Comparison of ENCODE assay signal across 32 cellular contexts in the genomic region with DNA sequence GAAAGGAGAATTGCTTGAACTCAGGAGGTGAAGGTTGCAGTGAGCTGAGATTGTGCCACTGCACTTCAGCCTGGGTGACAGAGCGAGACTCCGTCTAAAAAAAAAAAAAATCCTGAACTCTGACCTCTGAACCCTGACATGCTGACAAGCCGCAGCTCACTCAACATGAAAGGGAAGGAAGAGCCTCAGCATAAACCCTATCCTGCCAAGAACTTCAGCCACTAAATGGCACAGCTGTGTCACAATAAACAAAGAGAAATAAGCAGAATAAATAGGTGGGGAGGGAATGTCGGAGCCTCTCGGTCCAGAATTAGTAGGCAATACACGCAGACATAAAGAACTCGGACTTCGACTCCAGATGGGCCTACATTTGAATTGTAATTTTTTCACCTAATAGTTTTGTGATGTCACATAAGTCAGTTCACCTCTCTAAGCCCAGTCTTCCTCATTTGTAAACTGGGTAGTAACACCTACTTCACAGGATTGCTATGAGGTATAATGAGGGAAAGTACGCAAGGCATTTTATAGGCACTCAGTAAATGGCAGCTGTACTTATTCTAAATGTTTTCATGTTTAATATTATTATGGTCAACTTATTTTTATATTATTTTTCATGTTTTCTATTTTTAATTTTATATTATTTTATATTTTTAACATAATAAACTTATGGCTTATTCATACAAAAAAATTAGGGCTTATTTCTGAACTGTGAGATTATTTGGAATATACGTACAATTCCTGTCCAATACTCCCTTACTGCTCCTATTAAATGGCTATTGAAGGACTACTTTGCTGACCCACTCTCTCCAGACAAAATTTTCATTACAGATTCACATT.
A peak's percentile ranks its signal among the peaks of the same experiment; 100 is the strongest.
DNase-seq lines count a peak whose midpoint lies in the region; ATAC-seq and TF ChIP-seq lines count a peak whose summit lies in the region.
"Had no signal": no experiment of that assay in that cellular context is flagged by ENCODE, and none has a peak within 500 bp of the region (broad histone marks: within the 10 kb centered on the region; RNA-seq: fewer than 3 reads in every experiment).

No MANE protein-coding gene starts in this region.

- no peaks in the 10 kb centered on the region for H3K36me3 ChIP-seq in neuron (ENCODE audit: insufficient read depth, low read length)
- no peaks in the 10 kb centered on the region for H3K36me3 ChIP-seq in urinary bladder (ENCODE audit: insufficient read depth)
- H3K36me3 ChIP-seq: cardiac muscle cell, heart left ventricle, pancreas, SJSA1, spleen had no signal

- no peak overlapping the region for H2AFZ ChIP-seq in neuron (ENCODE audit: low read depth, low read length)

- DNase-seq in WTC11 (ENCODE audit: low spot score) = no peak
- DNase-seq in left colon = no peak
- DNase-seq in NCI-H1436 (lab: John Stamatoyannopoulos, UW) = no peak
- no peak for DNase-seq in OCI-M2 (lab: John Stamatoyannopoulos, UW; ENCODE audit: unreplicated experiment)
- no peak for DNase-seq in activated gamma-delta T cell (lab: John Stamatoyannopoulos, UW)
- DNase-seq: activated CD4-positive, alpha-beta T cell treated with anti-CD3 and anti-CD28 coated beads, Interleukin-2, amount 50 U/mL, for 1 hour; activated gamma-delta T cell treated with Interleukin-2 at 50 U/mL for 16 hours; activated T-cell treated with anti-CD3 and anti-CD28 coated beads, Interleukin-2, amount 50 U/mL, for 4 hours; C1 segment of cervical spinal cord; COR-L47; DMS53; effector memory CD4-positive, alpha-beta T cell; heart left ventricle; KBM-7; NCI-H1092; NCI-H187; NCI-H2171; NCI-H82; pancreas; right cardiac atrium; RPMI8226; spleen; stimulated activated CD4-positive, alpha-beta T cell treated with anti-CD3 and anti-CD28 coated beads, Interleukin-2, amount 100 ng/mL, for 24 hours; stimulated activated naive CD8-positive, alpha-beta T cell treated with anti-CD3 and anti-CD28 coated beads, Interleukin-15, amount 100 ng/mL, for 72 hours; T1000 had no signal

- WGBS in urinary bladder = 75% methylated on average over 10 of the region's 10 CpGs

- H3K4me1 Mint-ChIP-seq in WTC11 = peaks cover 10% of the 10 kb centered on the region

- H3K9me3 ChIP-seq in neuron (ENCODE audit: low read length) = peaks cover 2% of the 10 kb centered on the region
- H3K9me3 ChIP-seq: heart left ventricle, pancreas, SJSA1, spleen had no signal

- H3K4me3 Mint-ChIP-seq in WTC11 = no peak overlapping the region
- H3K4me3 Mint-ChIP-seq: activated T-cell treated with anti-CD3 and anti-CD28 coated beads, Interleukin-2, amount 50 U/mL, for 4 hours; nephron; stimulated activated naive CD8-positive, alpha-beta T cell treated with anti-CD3 and anti-CD28 coated beads, Interleukin-15, amount 100 ng/mL, for 72 hours had no signal

- peak overlapping the region; percentile 18 for H3K4me3 ChIP-seq in neuron (ENCODE audit: low read length)
- H3K4me3 ChIP-seq in urinary bladder (ENCODE audit: low read depth, low read length) = no peak overlapping the region
- H3K4me3 ChIP-seq: cardiac muscle cell, heart left ventricle, lung, pancreas, SJSA1, spleen had no signal

- no peak for TF ChIP-seq CTCF in WTC11 (IDR thresholded peaks at IDR 0.05)

- ATAC-seq in WTC11 = no peak
- peak; percentile 79 for ATAC-seq in left colon
- ATAC-seq: activated T-cell treated with anti-CD3 and anti-CD28 coated beads, Interleukin-2, amount 50 U/mL, for 4 hours; HCT116; stimulated activated naive CD8-positive, alpha-beta T cell treated with anti-CD3 and anti-CD28 coated beads, Interleukin-15, amount 100 ng/mL, for 72 hours had no signal

- H3K27me3 Mint-ChIP-seq in WTC11 (ENCODE audit: low read depth) = no peaks in the 10 kb centered on the region
- H3K27me3 Mint-ChIP-seq: stimulated activated naive CD8-positive, alpha-beta T cell treated with anti-CD3 and anti-CD28 coated beads, Interleukin-15, amount 100 ng/mL, for 72 hours had no signal

- no peaks in the 10 kb centered on the region for H3K27me3 ChIP-seq in neuron (ENCODE audit: insufficient read depth, low read length)
- H3K27me3 ChIP-seq: cardiac muscle cell, heart left ventricle, pancreas, SJSA1, spleen had no signal

- H3K4me1 ChIP-seq in neuron (ENCODE audit: insufficient read depth, low read length) (peaks cover 24% of the 10 kb centered on the region), urinary bladder (ENCODE audit: insufficient read depth) (no peaks in the 10 kb centered on the region)

- no peak overlapping the region for H3K27ac Mint-ChIP-seq in WTC11
- H3K27ac Mint-ChIP-seq: stimulated activated naive CD8-positive, alpha-beta T cell treated with anti-CD3 and anti-CD28 coated beads, Interleukin-15, amount 100 ng/mL, for 72 hours had no signal

- POLR2A ChIA-PET in WTC11 (lab: Charles Lee) = no interaction called here

- H3K27ac ChIP-seq in urinary bladder (ENCODE audit: low read depth) = peak overlapping the region; percentile 19
- H3K27ac ChIP-seq: cardiac muscle cell, pancreas had no signal

- no peaks in the 10 kb centered on the region for H3K36me3 Mint-ChIP-seq in WTC11

- H3K9me3 Mint-ChIP-seq in WTC11 = no peaks in the 10 kb centered on the region
- H3K9me3 Mint-ChIP-seq: activated T-cell treated with anti-CD3 and anti-CD28 coated beads, Interleukin-2, amount 50 U/mL, for 4 hours; nephron; stimulated activated naive CD8-positive, alpha-beta T cell treated with anti-CD3 and anti-CD28 coated beads, Interleukin-15, amount 100 ng/mL, for 72 hours had no signal

- intact Hi-C loops in left colon (cut with DNase I, micrococcal nuclease) = no loop called here

- CTCF ChIA-PET in WTC11 (lab: Charles Lee) = no interaction called here

TF ChIP-seq in WTC11, 78 proteins besides CTCF, POLR2A, EP300 and RAD21:
- peak; percentile 93 for TF ChIP-seq HMGA2 (CRISPR knock-in tag; IDR thresholded peaks at IDR 0.05)
- TF ChIP-seq, protein P1, sequence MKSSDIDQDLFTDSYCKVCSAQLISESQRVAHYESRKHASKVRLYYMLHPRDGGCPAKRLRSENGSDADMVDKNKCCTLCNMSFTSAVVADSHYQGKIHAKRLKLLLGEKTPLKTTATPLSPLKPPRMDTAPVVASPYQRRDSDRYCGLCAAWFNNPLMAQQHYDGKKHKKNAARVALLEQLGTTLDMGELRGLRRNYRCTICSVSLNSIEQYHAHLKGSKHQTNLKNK (CRISPR knock-in tag; IDR thresholded peaks at IDR 0.05) = no peak
